Comparison of ENCODE assay signal across 8 cellular contexts in genomic region chr9:95822583-95823431, GRCh38. TPM values are rescaled to one million over a fixed set of nuclear protein-coding genes. Genes with fewer than 3 reads are reported as not detected.
DNase-seq lines count a peak whose midpoint lies in the region; ATAC-seq and TF ChIP-seq lines count a peak whose summit lies in the region.

No MANE protein-coding gene starts in this region.

- POLR2A ChIA-PET in IMR-90 (lab: Charles Lee; ENCODE audit: unreplicated experiment) = no interaction called here

- H4K8ac ChIP-seq in IMR-90 (ENCODE audit: low read depth in 2 of 2, low read length in 2 of 2) = peak overlapping the region; percentile 16 to 69; a peak in 3 of 4 replicates

- 0 out of 2 replicates have a peak overlapping the region, but pooled peaks have one; percentile 6 for H3K23ac ChIP-seq in IMR-90 (ENCODE audit: low read depth, low read length)

- H3K18ac ChIP-seq in IMR-90 (ENCODE audit: low read depth, low read length) = peak overlapping the region; percentile 77

- H3K4me1 Mint-ChIP-seq in chondrocyte (ENCODE audit: low read depth) = peaks cover 30% of the 10 kb centered on the region

- H2BK120ac ChIP-seq in IMR-90 (ENCODE audit: low read depth, low read length) = peak overlapping the region; percentile 87

- peak overlapping the region; percentile 17 for H3K4me2 ChIP-seq in IMR-90 (ENCODE audit: low read depth, low read length)

- H3K9ac ChIP-seq in IMR-90 (ENCODE audit: low read depth, low read length) (peak overlapping the region; percentile 18; the same call in 1 of the 2 replicates), stomach smooth muscle (ENCODE audit: low read length in 2 of 2) (no peak overlapping the region)

- H2BK5ac ChIP-seq in IMR-90 (ENCODE audit: low read depth, low read length, poor library complexity, severe bottlenecking) = peak overlapping the region; percentile 65

- no TSS peak for BruUV-seq in IMR-90 (replicated peaks; lab: Mats Ljungman, UMichigan)

- H2AFZ ChIP-seq in IMR-90 (replicated peaks; ENCODE audit: low read length, poor library complexity) = peak overlapping the region; percentile 3

- peaks cover 8% of the 10 kb centered on the region; the same call in 1 of the 2 replicates for H3K9me1 ChIP-seq in IMR-90 (ENCODE audit: insufficient read depth, low read length)

- ATAC-seq in GM18498 (IDR thresholded peaks at IDR 0.05; ENCODE audit: unreplicated experiment) (peak; percentile 82), GM21717 (IDR thresholded peaks at IDR 0.05; ENCODE audit: unreplicated experiment) (peak; percentile 82), IMR-90 (ENCODE audit: low read depth) (peak; percentile 95)

- no peak overlapping the region for H3K4me3 Mint-ChIP-seq in chondrocyte (ENCODE audit: unreplicated experiment)

- peaks cover 7% of the 10 kb centered on the region; the same call in 1 of the 2 replicates for H4K20me1 ChIP-seq in IMR-90 (ENCODE audit: insufficient read depth, low read length)

- H3K9me3 ChIP-seq in IMR-90 (ENCODE audit: control insufficient read depth, insufficient read depth, low read length) (no peaks in the 10 kb centered on the region), stomach smooth muscle (ENCODE audit: control insufficient read depth in 2 of 2, low read length in 2 of 2) (no peaks in the 10 kb centered on the region)

- no peak for TF ChIP-seq RAD21 in IMR-90 (IDR thresholded peaks at IDR 0.05; ENCODE audit: low read length)

- H3K27me3 Mint-ChIP-seq in chondrocyte (ENCODE audit: low read depth) = peaks cover 7% of the 10 kb centered on the region

- intact Hi-C loops in IMR-90 (cut with micrococcal nuclease) = no loop called here

- peak overlapping the region; percentile 37 for H3K14ac ChIP-seq in IMR-90 (replicated peaks; ENCODE audit: low read depth, low read length)

- dilution Hi-C loops in IMR-90 (cut with HindIII; ENCODE audit: low sequenced_read_pairs, unreplicated experiment) = no loop called here

- TF ChIP-seq CTCF in IMR-90 (conservative IDR thresholded peaks at IDR 0.05; ENCODE audit: low read depth, low read length) (no peak), chondrocyte (IDR thresholded peaks at IDR 0.05) (no peak)

- no peak for TF ChIP-seq POLR2A in IMR-90 (IDR thresholded peaks at IDR 0.05; ENCODE audit: low read depth, low read length)

- H3K36me3 ChIP-seq in IMR-90 (ENCODE audit: control insufficient read depth, insufficient read depth, low read length) (no peaks in the 10 kb centered on the region), stomach smooth muscle (ENCODE audit: control insufficient read depth in 2 of 2, insufficient read depth in 2 of 2, low read length in 2 of 2) (peaks cover 0 to 2% of the 10 kb centered on the region in 2 donors)

- peaks cover 3% of the 10 kb centered on the region; the same call in 1 of the 2 replicates for H3K27me3 ChIP-seq in IMR-90 (ENCODE audit: control insufficient read depth, insufficient read depth, low read length)
- no peaks in the 10 kb centered on the region for H3K27me3 ChIP-seq in stomach smooth muscle (ENCODE audit: control insufficient read depth in 1 of 2, insufficient read depth in 2 of 2, low read length in 2 of 2)

- no peaks in the 10 kb centered on the region for H3K79me1 ChIP-seq in IMR-90 (ENCODE audit: low read depth in 1 of 2, low read length in 2 of 2)

- in situ Hi-C loops in IMR-90 (cut with MboI; ENCODE audit: low sequenced_read_pairs) = no loop called here

- 0 out of 2 replicates have a peak overlapping the region, but pooled peaks have one; percentile 7 for H3K56ac ChIP-seq in IMR-90 (ENCODE audit: extremely low read depth, insufficient read depth, low read length)

- H2AK9ac ChIP-seq in IMR-90 (replicated peaks; ENCODE audit: low read depth, low read length, poor library complexity) = peak overlapping the region; percentile 11

- peak overlapping the region; percentile 65 for H4K5ac ChIP-seq in IMR-90 (ENCODE audit: low read depth, low read length)

- H3K36me3 Mint-ChIP-seq in chondrocyte (ENCODE audit: low read depth) = peaks cover 4% of the 10 kb centered on the region

- peak overlapping the region; percentile 82 for H4K91ac ChIP-seq in IMR-90 (ENCODE audit: insufficient read depth, low read depth, low read length)

- peak overlapping the region; percentile 71 for H2AK5ac ChIP-seq in IMR-90 (ENCODE audit: low read depth, low read length)

- H3K27ac Mint-ChIP-seq in chondrocyte (ENCODE audit: unreplicated experiment) = peak overlapping the region; percentile 73

- H3K27ac ChIP-seq in IMR-90 (ENCODE audit: insufficient read depth, low read length) (peak overlapping the region; percentile 83), stomach smooth muscle (ENCODE audit: low read length) (peak overlapping the region; percentile 37)

- H3K4me1 ChIP-seq in IMR-90 (ENCODE audit: control insufficient read depth, insufficient read depth, low read length) (peaks cover 13% of the 10 kb centered on the region), stomach smooth muscle (ENCODE audit: control insufficient read depth, insufficient read depth, low read length) (peaks cover 12% of the 10 kb centered on the region)

- peak overlapping the region; percentile 84 for H2BK20ac ChIP-seq in IMR-90 (ENCODE audit: low read depth, low read length)

- WGBS in IMR-90 (ENCODE audit: extremely low coverage in 2 of 2, insufficient read length in 1 of 2), 2 experiments = 50% methylated on average over 4 of the region's 11 CpGs; no CpG with 5 or more reads in 1 of the 2 experiments

- H2BK15ac ChIP-seq in IMR-90 (ENCODE audit: low read depth, low read length) = peak overlapping the region; percentile 46; the same call in 2 of the 3 replicates

- DNase-seq in IMR-90 (peak; percentile 98), chondrocyte (ENCODE audit: low spot score) (no peak), SW 1271 (lab: John Stamatoyannopoulos, UW) (no peak), NCI-H2171 treated with DMSO at 0.1 percent for 48 hours (lab: John Stamatoyannopoulos, UW) (no peak)
- DNase-seq in activated effector memory CD4-positive, alpha-beta T cell treated with Interleukin-2 at 50 U/mL for 16 hours = no peak

- no peak overlapping the region for H3K4me3 ChIP-seq in IMR-90 (ENCODE audit: insufficient read depth, low read depth, low read length)
- H3K4me3 ChIP-seq in stomach smooth muscle (ENCODE audit: low read length in 2 of 2) = no peak overlapping the region

- peak overlapping the region; percentile 86 for H3K4ac ChIP-seq in IMR-90 (ENCODE audit: low read depth, low read length)

- no peaks in the 10 kb centered on the region for H3K9me3 Mint-ChIP-seq in chondrocyte (ENCODE audit: low read depth)

- CTCF ChIA-PET in IMR-90 (lab: Yijun Ruan, JAX) = no interaction called here

TF ChIP-seq in IMR-90, 13 proteins besides CTCF, POLR2A, EP300 and RAD21:
- TF ChIP-seq NFE2L2 (IDR thresholded peaks at IDR 0.05; ENCODE audit: low read depth, low read length) (no peak), CEBPB (IDR thresholded peaks at IDR 0.05; ENCODE audit: low read depth, low read length) (peak; percentile 72), BHLHE40 (IDR thresholded peaks at IDR 0.05; ENCODE audit: low read depth, low read length) (peak; percentile 80), FOS (IDR thresholded peaks at IDR 0.05; ENCODE audit: low read depth, low read length) (peak; percentile 62), RCOR1 (IDR thresholded peaks at IDR 0.05; ENCODE audit: insufficient replicate concordance, low read length) (peak; percentile 39), MXI1 (IDR thresholded peaks at IDR 0.05; ENCODE audit: borderline replicate concordance, low read depth, low read length) (peak; percentile 49; the same call in 1 of the 2 replicates), USF2 (IDR thresholded peaks at IDR 0.05; ENCODE audit: low read depth, low read length) (no peak), ELK1 (IDR thresholded peaks at IDR 0.05; ENCODE audit: borderline replicate concordance, low read depth, low read length) (no peak), RFX5 (IDR thresholded peaks at IDR 0.05; ENCODE audit: low read depth, low read length) (no peak)

RNA-seq across cellular contexts. Expression of gene ERCC6L2, which starts 52.7 kb away (rescaled TPM):
- total RNA-seq in IMR-90 (2012; rRNA removed) = 67.6 and 83.3 TPM in 2 replicates
- 12.1 and 13.0 TPM in 2 replicates for polyA plus RNA-seq in IMR-90 (2012; rRNA removed)
- polyA plus RNA-seq in IMR-90 (2012; cell fraction: cytosol; rRNA removed) = 2.5 and 2.6 TPM in 2 replicates
- polyA plus RNA-seq in IMR-90 (2012; cell fraction: nucleus; rRNA removed; ENCODE audit: low replicate concordance) = 3.7 and 19.2 TPM in 2 replicates
- 34.9 to 41.1 TPM (median 35.8 TPM) in 3 replicates for total RNA-seq in chondrocyte
